ENCODE assay signal across 16 cellular contexts in the genomic region with DNA sequence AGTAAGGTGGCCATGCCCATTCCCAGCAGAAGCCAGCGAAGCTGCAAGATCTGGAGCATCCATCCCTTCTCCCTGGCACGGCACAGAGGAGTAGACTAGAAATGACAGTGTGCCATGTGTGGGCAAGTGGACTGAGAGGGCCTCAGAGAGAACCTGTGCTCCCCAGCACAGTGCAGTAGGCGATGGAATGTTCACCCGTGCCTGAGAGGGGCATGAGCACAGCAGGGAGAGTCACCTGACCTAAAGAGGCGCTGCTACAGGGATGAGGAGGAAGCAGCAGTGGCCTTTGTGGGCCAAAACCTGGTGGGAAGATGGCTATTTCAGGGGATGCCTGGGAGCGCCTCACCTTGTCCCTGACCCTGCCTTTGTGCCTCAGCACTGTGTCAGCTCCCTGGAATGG. TPM values are rescaled to one million over a fixed set of nuclear protein-coding genes. Genes with fewer than 3 reads are reported as not detected.
DNase-seq lines count a peak whose midpoint lies in the region; ATAC-seq and TF ChIP-seq lines count a peak whose summit lies in the region.
"Had no signal": no experiment of that assay in that cellular context is flagged by ENCODE, and none has a peak within 500 bp of the region (broad histone marks: within the 10 kb centered on the region; RNA-seq: fewer than 3 reads in every experiment).

No MANE protein-coding gene starts in this region.

- POLR2A ChIA-PET in WTC11 (lab: Charles Lee) = no interaction called here

- peak; percentile 89 for ATAC-seq in WTC11
- no peak for ATAC-seq in stimulated activated naive B cell treated with anti-CD40 and anti-IgM and Interleukin-4, amounts not matched to agents 10 μg/mL and 1 μg/mL and 100 μg/mL, for 72 hours (replicated peaks)
- ATAC-seq: PC-3 had no signal

- no peak overlapping the region for H3K4me3 Mint-ChIP-seq in WTC11
- H3K4me3 Mint-ChIP-seq in stimulated activated naive B cell treated with anti-CD40 and anti-IgM and Interleukin-4, amounts not matched to agents 10 μg/mL and 1 μg/mL and 100 μg/mL, for 72 hours = no peak overlapping the region
- H3K4me3 Mint-ChIP-seq: CD4-positive, alpha-beta T cell had no signal

- CTCF ChIA-PET in WTC11 (lab: Charles Lee) = interaction anchor here (0.6 to 0.7 kb wide), 2 partner anchors 13 to 513 kb away, joined by 3 to 5 read pairs; no protein-coding TSS in a partner anchor

- H3K27ac Mint-ChIP-seq in WTC11 = no peak overlapping the region
- H3K27ac Mint-ChIP-seq in stimulated activated naive B cell treated with anti-CD40 and anti-IgM and Interleukin-4, amounts not matched to agents 10 μg/mL and 1 μg/mL and 100 μg/mL, for 72 hours = peak overlapping the region; percentile 71
- H3K27ac Mint-ChIP-seq: CD4-positive, alpha-beta T cell had no signal

- peaks cover 15% of the 10 kb centered on the region for H3K9me3 Mint-ChIP-seq in WTC11
- H3K9me3 Mint-ChIP-seq in stimulated activated naive B cell treated with anti-CD40 and anti-IgM and Interleukin-4, amounts not matched to agents 10 μg/mL and 1 μg/mL and 100 μg/mL, for 72 hours = no peaks in the 10 kb centered on the region
- H3K9me3 Mint-ChIP-seq: CD4-positive, alpha-beta T cell had no signal

- peaks cover 18% of the 10 kb centered on the region for H3K36me3 Mint-ChIP-seq in WTC11
- H3K36me3 Mint-ChIP-seq in stimulated activated naive B cell treated with anti-CD40 and anti-IgM and Interleukin-4, amounts not matched to agents 10 μg/mL and 1 μg/mL and 100 μg/mL, for 72 hours = peaks cover 0 to 2% of the 10 kb centered on the region in 2 donors

- no peak for TF ChIP-seq CTCF in WTC11 (IDR thresholded peaks at IDR 0.05)

- H3K4me1 Mint-ChIP-seq in WTC11 = peaks cover 30% of the 10 kb centered on the region
- peaks cover 0 to 6% of the 10 kb centered on the region in 2 donors for H3K4me1 Mint-ChIP-seq in stimulated activated naive B cell treated with anti-CD40 and anti-IgM and Interleukin-4, amounts not matched to agents 10 μg/mL and 1 μg/mL and 100 μg/mL, for 72 hours

- DNase-seq in NCI-H2227 (lab: John Stamatoyannopoulos, UW; ENCODE audit: unreplicated experiment) = peak; percentile 3
- DNase-seq in NCI-H2227 treated with DMSO at 0.1 percent for 48 hours (lab: John Stamatoyannopoulos, UW) = no peak
- no peak for DNase-seq in WTC11 (ENCODE audit: low spot score)
- DNase-seq in left kidney (ENCODE audit: low read depth, low spot score) = peak; percentile 28
- DNase-seq in stimulated activated naive B cell treated with anti-CD40 and anti-IgM and Interleukin-4, amounts not matched to agents 10 μg/mL and 1 μg/mL and 100 μg/mL, for 72 hours = no peak
- DNase-seq in NCI-H2107 treated with DMSO at 0.1 percent for 48 hours (lab: John Stamatoyannopoulos, UW; ENCODE audit: unreplicated experiment) = no peak
- no peak for DNase-seq in activated naive CD4-positive, alpha-beta T cell treated with anti-CD3 and anti-CD28 coated beads, Interleukin-2, amount 50 U/mL, for 16 hours
- no peak for DNase-seq in SHP77 treated with DMSO at 0.1 percent for 48 hours (lab: John Stamatoyannopoulos, UW)
- DNase-seq: BE2C; Calu3; CD4-positive, alpha-beta T cell; NCI-H1048; NCI-H1436 treated with DMSO at 0.1 percent for 48 hours; NCI-H2029 treated with DMSO at 0.1 percent for 48 hours; NCI-H748 treated with DMSO at 0.1 percent for 48 hours; PC-3 had no signal

- peaks cover 14% of the 10 kb centered on the region for H3K27me3 Mint-ChIP-seq in WTC11 (ENCODE audit: low read depth)
- H3K27me3 Mint-ChIP-seq in stimulated activated naive B cell treated with anti-CD40 and anti-IgM and Interleukin-4, amounts not matched to agents 10 μg/mL and 1 μg/mL and 100 μg/mL, for 72 hours = peaks cover 0 to 8% of the 10 kb centered on the region in 2 donors
- H3K27me3 Mint-ChIP-seq: CD4-positive, alpha-beta T cell had no signal

TF ChIP-seq in WTC11, 78 proteins besides CTCF, POLR2A, EP300 and RAD21:
- TF ChIP-seq HMGA2 (CRISPR knock-in tag; IDR thresholded peaks at IDR 0.05) = no peak
- TF ChIP-seq, protein P1, sequence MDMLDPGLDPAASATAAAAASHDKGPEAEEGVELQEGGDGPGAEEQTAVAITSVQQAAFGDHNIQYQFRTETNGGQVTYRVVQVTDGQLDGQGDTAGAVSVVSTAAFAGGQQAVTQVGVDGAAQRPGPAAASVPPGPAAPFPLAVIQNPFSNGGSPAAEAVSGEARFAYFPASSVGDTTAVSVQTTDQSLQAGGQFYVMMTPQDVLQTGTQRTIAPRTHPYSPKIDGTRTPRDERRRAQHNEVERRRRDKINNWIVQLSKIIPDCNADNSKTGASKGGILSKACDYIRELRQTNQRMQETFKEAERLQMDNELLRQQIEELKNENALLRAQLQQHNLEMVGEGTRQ (CRISPR knock-in tag; IDR thresholded peaks at IDR 0.05) = peak; percentile 85
- TF ChIP-seq ZNF219 (CRISPR knock-in tag; IDR thresholded peaks at IDR 0.05; ENCODE audit: borderline replicate concordance) = no peak
- TF ChIP-seq ELF4 (CRISPR knock-in tag; IDR thresholded peaks at IDR 0.05; ENCODE audit: low read depth) = no peak
- TF ChIP-seq, protein P2, sequence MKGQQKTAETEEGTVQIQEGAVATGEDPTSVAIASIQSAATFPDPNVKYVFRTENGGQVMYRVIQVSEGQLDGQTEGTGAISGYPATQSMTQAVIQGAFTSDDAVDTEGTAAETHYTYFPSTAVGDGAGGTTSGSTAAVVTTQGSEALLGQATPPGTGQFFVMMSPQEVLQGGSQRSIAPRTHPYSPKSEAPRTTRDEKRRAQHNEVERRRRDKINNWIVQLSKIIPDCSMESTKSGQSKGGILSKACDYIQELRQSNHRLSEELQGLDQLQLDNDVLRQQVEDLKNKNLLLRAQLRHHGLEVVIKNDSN (CRISPR knock-in tag; IDR thresholded peaks at IDR 0.05) = peak; percentile 76
- TF ChIP-seq ZNF232 (CRISPR knock-in tag; IDR thresholded peaks at IDR 0.05) = no peak

RNA-seq across cellular contexts. Expression of a gene that starts 8.0 kb away (rescaled TPM):
- total RNA-seq in WTC11 (2021) = 13.7 to 17.1 TPM (median 16.3 TPM) in 3 replicates

Comparison
In these comparisons a context has a peak if more than half of its experiments do, and no peak if none do; other contexts are left out.
1. DNase-seq: peak in NCI-H2227 (single experiment) and left kidney (single experiment); none in NCI-H2227 treated with DMSO at 0.1 percent for 48 hours (single experiment), WTC11 (single experiment), stimulated activated naive B cell treated with anti-CD40 and anti-IgM and Interleukin-4, amounts not matched to agents 10 μg/mL and 1 μg/mL and 100 μg/mL, for 72 hours (single experiment), NCI-H2107 treated with DMSO at 0.1 percent for 48 hours (single experiment), activated naive CD4-positive, alpha-beta T cell treated with anti-CD3 and anti-CD28 coated beads, Interleukin-2, amount 50 U/mL, for 16 hours (single experiment) and SHP77 treated with DMSO at 0.1 percent for 48 hours (single experiment).